In genomic region chr16:1377406-1378010, GRCh38 we compare ENCODE assay signal across 1 cellular context.
TF ChIP-seq lines count a peak whose summit lies in the region.

No MANE protein-coding gene starts in this region.

TF ChIP-seq in GM23338, 12 proteins besides CTCF, POLR2A, EP300 and RAD21:
- TF ChIP-seq EZH2 (IDR thresholded peaks at IDR 0.05; ENCODE audit: low read depth, unreplicated experiment) (no peak), NANOG (IDR thresholded peaks at IDR 0.05; ENCODE audit: borderline replicate concordance) (no peak), ZNF114 (CRISPR knock-in tag; IDR thresholded peaks at IDR 0.05) (no peak)
- TF ChIP-seq, protein P1, sequence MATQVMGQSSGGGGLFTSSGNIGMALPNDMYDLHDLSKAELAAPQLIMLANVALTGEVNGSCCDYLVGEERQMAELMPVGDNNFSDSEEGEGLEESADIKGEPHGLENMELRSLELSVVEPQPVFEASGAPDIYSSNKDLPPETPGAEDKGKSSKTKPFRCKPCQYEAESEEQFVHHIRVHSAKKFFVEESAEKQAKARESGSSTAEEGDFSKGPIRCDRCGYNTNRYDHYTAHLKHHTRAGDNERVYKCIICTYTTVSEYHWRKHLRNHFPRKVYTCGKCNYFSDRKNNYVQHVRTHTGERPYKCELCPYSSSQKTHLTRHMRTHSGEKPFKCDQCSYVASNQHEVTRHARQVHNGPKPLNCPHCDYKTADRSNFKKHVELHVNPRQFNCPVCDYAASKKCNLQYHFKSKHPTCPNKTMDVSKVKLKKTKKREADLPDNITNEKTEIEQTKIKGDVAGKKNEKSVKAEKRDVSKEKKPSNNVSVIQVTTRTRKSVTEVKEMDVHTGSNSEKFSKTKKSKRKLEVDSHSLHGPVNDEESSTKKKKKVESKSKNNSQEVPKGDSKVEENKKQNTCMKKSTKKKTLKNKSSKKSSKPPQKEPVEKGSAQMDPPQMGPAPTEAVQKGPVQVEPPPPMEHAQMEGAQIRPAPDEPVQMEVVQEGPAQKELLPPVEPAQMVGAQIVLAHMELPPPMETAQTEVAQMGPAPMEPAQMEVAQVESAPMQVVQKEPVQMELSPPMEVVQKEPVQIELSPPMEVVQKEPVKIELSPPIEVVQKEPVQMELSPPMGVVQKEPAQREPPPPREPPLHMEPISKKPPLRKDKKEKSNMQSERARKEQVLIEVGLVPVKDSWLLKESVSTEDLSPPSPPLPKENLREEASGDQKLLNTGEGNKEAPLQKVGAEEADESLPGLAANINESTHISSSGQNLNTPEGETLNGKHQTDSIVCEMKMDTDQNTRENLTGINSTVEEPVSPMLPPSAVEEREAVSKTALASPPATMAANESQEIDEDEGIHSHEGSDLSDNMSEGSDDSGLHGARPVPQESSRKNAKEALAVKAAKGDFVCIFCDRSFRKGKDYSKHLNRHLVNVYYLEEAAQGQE (IDR thresholded peaks at IDR 0.05; ENCODE audit: unreplicated experiment) = no peak
